Comparison of ENCODE assay signal across 1 cellular context in genomic region chr4:185531654-185532053, GRCh38. TPM values are rescaled to one million over a fixed set of nuclear protein-coding genes. Genes with fewer than 3 reads are reported as not detected.
"Had no signal": no experiment of that assay in that cellular context is flagged by ENCODE, and none has a peak within 500 bp of the region (broad histone marks: within the 10 kb centered on the region; RNA-seq: fewer than 3 reads in every experiment).

No MANE protein-coding gene starts in this region.

RNA-seq across cellular contexts. Expression of gene PDLIM3, which starts 3.7 kb away (rescaled TPM):
- total RNA-seq: naive thymus-derived CD4-positive, alpha-beta T cell had no signal
- polyA plus RNA-seq: naive thymus-derived CD4-positive, alpha-beta T cell had no signal
